9 cellular contexts compared by ENCODE assay signal in genomic region chrX:17655232-17656034, GRCh38.
DNase-seq lines count a peak whose midpoint lies in the region; ATAC-seq and TF ChIP-seq lines count a peak whose summit lies in the region.
"Had no signal": no experiment of that assay in that cellular context is flagged by ENCODE, and none has a peak within 500 bp of the region (broad histone marks: within the 10 kb centered on the region; RNA-seq: fewer than 3 reads in every experiment).

No MANE protein-coding gene starts in this region.

- H3K27ac ChIP-seq in HUES48 (ENCODE audit: low read depth, low read length) (no peak overlapping the region), spleen (no peak overlapping the region)

- peak; percentile 6 for DNase-seq in activated naive CD8-positive, alpha-beta T cell treated with anti-CD3 and anti-CD28 coated beads, Interleukin-2, amount 50 U/mL, for 24 hours
- DNase-seq in spleen: no peak
- DNase-seq in putamen (ENCODE audit: low spot score): no peak
- no peak for DNase-seq in GOT3 (lab: John Stamatoyannopoulos, UW)
- DNase-seq in T-helper 9 cell: no peak
- DNase-seq: SW 1271 had no signal

- no peak for TF ChIP-seq POLR2A in spleen (IDR thresholded peaks at IDR 0.05)

- peaks cover 59% of the 10 kb centered on the region for H3K27me3 ChIP-seq in HUES48 (ENCODE audit: control insufficient read depth, insufficient read depth, low read length)
- H3K27me3 ChIP-seq in spleen (replicated peaks in 1 of 7): peaks cover 0 to 36% (median 17%) of the 10 kb centered on the region in 7 donors

- no peaks in the 10 kb centered on the region for H3K9me3 Mint-ChIP-seq in activated naive CD8-positive, alpha-beta T cell treated with anti-CD3 and anti-CD28 coated beads, Interleukin-2, amount 50 U/mL, for 24 hours

- intact Hi-C loops in spleen (cut with DNase I; ENCODE audit: low total_unique reads): no loop called here

- peak overlapping the region; percentile 78 for H3K27ac Mint-ChIP-seq in activated naive CD8-positive, alpha-beta T cell treated with anti-CD3 and anti-CD28 coated beads, Interleukin-2, amount 50 U/mL, for 24 hours

- no peaks in the 10 kb centered on the region for H3K9me3 ChIP-seq in HUES48 (ENCODE audit: control insufficient read depth, insufficient read depth, low read length)
- no peaks in the 10 kb centered on the region for H3K9me3 ChIP-seq in iPS-18c (ENCODE audit: control insufficient read depth, insufficient read depth, low read length)
- no peaks in the 10 kb centered on the region for H3K9me3 ChIP-seq in spleen

- no peak for TF ChIP-seq CTCF in spleen (IDR thresholded peaks at IDR 0.05 in 8 of 11, conservative IDR thresholded peaks at IDR 0.05 in 3 of 11)

- H3K4me3 ChIP-seq in HUES48 (ENCODE audit: low read depth, low read length): peak overlapping the region; percentile 64
- H3K4me3 ChIP-seq in iPS-18c (ENCODE audit: insufficient read depth, low read depth, low read length): peak overlapping the region; percentile 57
- H3K4me3 ChIP-seq in spleen: peak overlapping the region in 5 of 8 donors; percentile 3 to 54 (median 16)

- WGBS in spleen, 5 donors: 0 to 34% (median 4%) methylated on average over 4 to 48 of the region's 48 CpGs

- peak overlapping the region; percentile 83 for H3K4me3 Mint-ChIP-seq in activated naive CD8-positive, alpha-beta T cell treated with anti-CD3 and anti-CD28 coated beads, Interleukin-2, amount 50 U/mL, for 24 hours

- no peaks in the 10 kb centered on the region for H3K36me3 Mint-ChIP-seq in activated naive CD8-positive, alpha-beta T cell treated with anti-CD3 and anti-CD28 coated beads, Interleukin-2, amount 50 U/mL, for 24 hours (ENCODE audit: low read depth)

- H3K4me1 ChIP-seq in HUES48 (ENCODE audit: control insufficient read depth, insufficient read depth, low read length): peaks cover 10% of the 10 kb centered on the region
- peaks cover 0 to 15% (median 5%) of the 10 kb centered on the region in 6 donors for H3K4me1 ChIP-seq in spleen

- no peak for ATAC-seq in activated naive CD8-positive, alpha-beta T cell treated with anti-CD3 and anti-CD28 coated beads, Interleukin-2, amount 50 U/mL, for 24 hours
- no peak for ATAC-seq in GM19395 (IDR thresholded peaks at IDR 0.05; ENCODE audit: unreplicated experiment)

- H3K9ac ChIP-seq in HUES48 (ENCODE audit: low read depth, low read length): no peak overlapping the region

- peaks cover 36% of the 10 kb centered on the region for H3K4me1 Mint-ChIP-seq in activated naive CD8-positive, alpha-beta T cell treated with anti-CD3 and anti-CD28 coated beads, Interleukin-2, amount 50 U/mL, for 24 hours

- H3K27me3 Mint-ChIP-seq in activated naive CD8-positive, alpha-beta T cell treated with anti-CD3 and anti-CD28 coated beads, Interleukin-2, amount 50 U/mL, for 24 hours: peaks cover 6% of the 10 kb centered on the region

- no peaks in the 10 kb centered on the region for H3K36me3 ChIP-seq in HUES48 (ENCODE audit: control insufficient read depth, insufficient read depth, low read length)
- H3K36me3 ChIP-seq in spleen: no peaks in the 10 kb centered on the region
